ENCODE assay signal across 11 cellular contexts in the genomic region with DNA sequence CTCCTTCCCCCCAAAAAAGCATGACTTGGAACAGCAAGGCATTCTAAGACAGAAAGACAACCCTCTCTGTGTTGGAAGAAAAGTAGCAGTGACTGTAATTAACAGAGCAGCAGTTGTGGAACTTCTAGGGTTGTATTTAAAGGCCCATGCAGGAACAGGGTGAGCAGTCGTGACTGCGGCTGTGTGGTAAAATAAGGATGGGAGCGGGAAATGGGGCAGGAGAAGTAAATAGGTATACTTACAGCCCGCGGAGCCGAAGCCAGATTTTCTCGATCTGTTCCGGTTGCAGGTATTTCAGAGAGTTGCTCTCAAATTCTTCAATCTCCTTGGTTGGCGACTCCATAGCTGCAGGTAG. TPM values are rescaled to one million over a fixed set of nuclear protein-coding genes. Genes with fewer than 3 reads are reported as not detected.
DNase-seq lines count a peak whose midpoint lies in the region; ATAC-seq and TF ChIP-seq lines count a peak whose summit lies in the region.
"Had no signal": no experiment of that assay in that cellular context is flagged by ENCODE, and none has a peak within 500 bp of the region (broad histone marks: within the 10 kb centered on the region; RNA-seq: fewer than 3 reads in every experiment).

No MANE protein-coding gene starts in this region.

- H3K4me2 ChIP-seq in mesendoderm (ENCODE audit: low read length) = peak overlapping the region; percentile 54

- H3K4me1 Mint-ChIP-seq in endothelial cell (ENCODE audit: unreplicated experiment) = peaks cover 7% of the 10 kb centered on the region
- H3K4me1 Mint-ChIP-seq in activated naive CD4-positive, alpha-beta T cell treated with anti-CD3 and anti-CD28 coated beads, Interleukin-2, amount 10 ng/mL, durations not matched to agents 7 days and 5 days = no peaks in the 10 kb centered on the region
- no peaks in the 10 kb centered on the region for H3K4me1 Mint-ChIP-seq in stimulated activated effector memory CD8-positive, alpha-beta T cell treated with anti-CD3 and anti-CD28 coated beads, Interleukin-12 subunit alpha, Interleukin-12 subunit beta, amount 100 ng/mL, for 72 hours

- H3K4ac ChIP-seq in mesendoderm (ENCODE audit: low read depth, low read length) = no peak overlapping the region

- H3K36me3 ChIP-seq in HUES6 (ENCODE audit: control insufficient read depth, insufficient read depth, low read length) (no peaks in the 10 kb centered on the region), mesendoderm (ENCODE audit: control insufficient read depth, insufficient read depth, low read length) (no peaks in the 10 kb centered on the region)

- H3K27ac Mint-ChIP-seq in endothelial cell (ENCODE audit: unreplicated experiment) = no peak overlapping the region
- no peak overlapping the region for H3K27ac Mint-ChIP-seq in activated naive CD4-positive, alpha-beta T cell treated with anti-CD3 and anti-CD28 coated beads, Interleukin-2, amount 10 ng/mL, durations not matched to agents 7 days and 5 days
- no peak overlapping the region for H3K27ac Mint-ChIP-seq in stimulated activated effector memory CD8-positive, alpha-beta T cell treated with anti-CD3 and anti-CD28 coated beads, Interleukin-12 subunit alpha, Interleukin-12 subunit beta, amount 100 ng/mL, for 72 hours

- H3K9me3 ChIP-seq in HUES6 (ENCODE audit: control insufficient read depth, insufficient read depth, low read depth, low read length) = no peaks in the 10 kb centered on the region

- intact Hi-C loops in sciatic nerve (cut with DNase I) = no loop called here

- no peak overlapping the region for H3K56ac ChIP-seq in mesendoderm (ENCODE audit: low read length)

- DNase-seq in endothelial cell (ENCODE audit: low spot score) (no peak), mesendoderm (no peak), sciatic nerve (ENCODE audit: low spot score) (no peak)
- no peak for DNase-seq in activated naive CD4-positive, alpha-beta T cell treated with anti-CD3 and anti-CD28 coated beads, Interleukin-2, amount 10 ng/mL, durations not matched to agents 7 days and 5 days
- no peak for DNase-seq in stimulated activated effector memory CD8-positive, alpha-beta T cell treated with anti-CD3 and anti-CD28 coated beads, Interleukin-12 subunit alpha, Interleukin-12 subunit beta, amount 100 ng/mL, for 72 hours (ENCODE audit: low spot score in 2 of 2)
- no peak for DNase-seq in effector CD4-positive, alpha-beta T cell
- DNase-seq: DMS79 treated with DMSO at 0.1 percent for 48 hours; stimulated activated CD4-positive, alpha-beta T cell treated with anti-CD3 and anti-CD28 coated beads, Interleukin-4, amount 100 ng/mL, for 4 hours had no signal

- H3K9me3 Mint-ChIP-seq in endothelial cell (ENCODE audit: unreplicated experiment) = no peaks in the 10 kb centered on the region
- no peaks in the 10 kb centered on the region for H3K9me3 Mint-ChIP-seq in activated naive CD4-positive, alpha-beta T cell treated with anti-CD3 and anti-CD28 coated beads, Interleukin-2, amount 10 ng/mL, durations not matched to agents 7 days and 5 days
- peaks cover 4% of the 10 kb centered on the region for H3K9me3 Mint-ChIP-seq in stimulated activated effector memory CD8-positive, alpha-beta T cell treated with anti-CD3 and anti-CD28 coated beads, Interleukin-12 subunit alpha, Interleukin-12 subunit beta, amount 100 ng/mL, for 72 hours

- TF ChIP-seq CTCF in endothelial cell (IDR thresholded peaks at IDR 0.05; ENCODE audit: unreplicated experiment) = no peak

- H3K23ac ChIP-seq in mesendoderm (ENCODE audit: low read length) = no peak overlapping the region

- peak overlapping the region; percentile 93 for H3K4me3 Mint-ChIP-seq in endothelial cell (ENCODE audit: unreplicated experiment)
- H3K4me3 Mint-ChIP-seq in activated naive CD4-positive, alpha-beta T cell treated with anti-CD3 and anti-CD28 coated beads, Interleukin-2, amount 10 ng/mL, durations not matched to agents 7 days and 5 days = no peak overlapping the region
- no peak overlapping the region for H3K4me3 Mint-ChIP-seq in stimulated activated effector memory CD8-positive, alpha-beta T cell treated with anti-CD3 and anti-CD28 coated beads, Interleukin-12 subunit alpha, Interleukin-12 subunit beta, amount 100 ng/mL, for 72 hours

- H3K27me3 ChIP-seq in HUES6 (ENCODE audit: control insufficient read depth, insufficient read depth, low read length) = peaks cover 100% of the 10 kb centered on the region
- H3K27me3 ChIP-seq in mesendoderm (ENCODE audit: insufficient read depth, low read length, poor library complexity) = peaks cover 31% of the 10 kb centered on the region

- no CpG with 5 or more reads among the region's 9 CpGs for WGBS in mesendoderm (ENCODE audit: extremely low coverage, insufficient coverage, low lambda C conversion rate)

- no peak overlapping the region for H3K18ac ChIP-seq in mesendoderm (ENCODE audit: low read length)

- peaks cover 5% of the 10 kb centered on the region for H3K27me3 Mint-ChIP-seq in endothelial cell (ENCODE audit: unreplicated experiment)
- H3K27me3 Mint-ChIP-seq in activated naive CD4-positive, alpha-beta T cell treated with anti-CD3 and anti-CD28 coated beads, Interleukin-2, amount 10 ng/mL, durations not matched to agents 7 days and 5 days = peaks cover 23% of the 10 kb centered on the region

- H3K9ac ChIP-seq in HUES6 (ENCODE audit: low read length) = no peak overlapping the region
- H3K9ac ChIP-seq in mesendoderm (ENCODE audit: low read length) = no peak overlapping the region

- peak overlapping the region; percentile 78 for H3K4me3 ChIP-seq in HUES6 (ENCODE audit: low read depth, low read length)
- no peak overlapping the region for H3K4me3 ChIP-seq in mesendoderm (ENCODE audit: low read length)

- H3K4me1 ChIP-seq in HUES6 (ENCODE audit: control insufficient read depth, insufficient read depth, low read length) (no peaks in the 10 kb centered on the region), mesendoderm (ENCODE audit: control insufficient read depth, low read depth, low read length) (no peaks in the 10 kb centered on the region)

- H3K79me1 ChIP-seq in mesendoderm (ENCODE audit: low read length) = no peaks in the 10 kb centered on the region

- H3K27ac ChIP-seq in HUES6 (ENCODE audit: low read depth, low read length) (no peak overlapping the region), mesendoderm (ENCODE audit: low read depth, low read length) (no peak overlapping the region), temporal lobe (ENCODE audit: low read depth, low read length) (peak overlapping the region; percentile 95)

- H2AK5ac ChIP-seq in mesendoderm (ENCODE audit: low read length) = no peak overlapping the region

- H2BK120ac ChIP-seq in mesendoderm (ENCODE audit: low read depth, low read length) = no peak overlapping the region

- H4K5ac ChIP-seq in mesendoderm (ENCODE audit: low read length) = no peak overlapping the region

- no peak overlapping the region for H2BK5ac ChIP-seq in mesendoderm (ENCODE audit: low read length)

- no peaks in the 10 kb centered on the region for H3K36me3 Mint-ChIP-seq in endothelial cell (ENCODE audit: low read depth, unreplicated experiment)
- no peaks in the 10 kb centered on the region for H3K36me3 Mint-ChIP-seq in activated naive CD4-positive, alpha-beta T cell treated with anti-CD3 and anti-CD28 coated beads, Interleukin-2, amount 10 ng/mL, durations not matched to agents 7 days and 5 days
- no peaks in the 10 kb centered on the region for H3K36me3 Mint-ChIP-seq in stimulated activated effector memory CD8-positive, alpha-beta T cell treated with anti-CD3 and anti-CD28 coated beads, Interleukin-12 subunit alpha, Interleukin-12 subunit beta, amount 100 ng/mL, for 72 hours

- no peaks in the 10 kb centered on the region for H3K79me2 ChIP-seq in mesendoderm (ENCODE audit: control insufficient read depth, insufficient read depth, low read length)

- no peak overlapping the region for H4K8ac ChIP-seq in mesendoderm (ENCODE audit: low read depth, low read length)

- H2BK15ac ChIP-seq in mesendoderm (replicated peaks; ENCODE audit: low read depth) = no peak overlapping the region

- CTCF ChIA-PET in activated naive CD4-positive, alpha-beta T cell treated with anti-CD3 and anti-CD28 coated beads, Interleukin-2, amount 10 ng/mL, durations not matched to agents 7 days and 5 days (lab: Charles Lee) = no interaction called here

- no peak for ATAC-seq in stimulated activated effector memory CD8-positive, alpha-beta T cell treated with anti-CD3 and anti-CD28 coated beads, Interleukin-12 subunit alpha, Interleukin-12 subunit beta, amount 100 ng/mL, for 72 hours
- no peak for ATAC-seq in sciatic nerve

RNA-seq across cellular contexts. Expression of a gene that starts 0.2 kb away (rescaled TPM):
- total RNA-seq in endothelial cell (ENCODE audit: unreplicated experiment) = 2.9 TPM
- 0.72 TPM for polyA plus RNA-seq in mesendoderm (2013, experiment 1 of 2)
- polyA plus RNA-seq in mesendoderm (2013, experiment 2 of 2) = 0.63 TPM
- total RNA-seq in temporal lobe = 21.1 TPM
- total RNA-seq in sciatic nerve = 23.3 TPM
- total RNA-seq: T-helper 2 cell treated with Interferon-gamma antibody and Interleukin-4, amounts not matched to agents 100 ng/mL and 5 ng/mL, for 36 hours had no signal
